10 cellular contexts compared by ENCODE assay signal in genomic region chr4:7929530-7929951, GRCh38. TPM values are rescaled to one million over a fixed set of nuclear protein-coding genes. Genes with fewer than 3 reads are reported as not detected.
A peak's percentile ranks its signal among the peaks of the same experiment; 100 is the strongest.
DNase-seq lines count a peak whose midpoint lies in the region; ATAC-seq and TF ChIP-seq lines count a peak whose summit lies in the region.
"Had no signal": no experiment of that assay in that cellular context is flagged by ENCODE, and none has a peak within 500 bp of the region (broad histone marks: within the 10 kb centered on the region; RNA-seq: fewer than 3 reads in every experiment).

No MANE protein-coding gene starts in this region.

- TF ChIP-seq CTCF in PC-9 (conservative IDR thresholded peaks at IDR 0.05) (no peak), fibroblast of the aortic adventitia (IDR thresholded peaks at IDR 0.05; ENCODE audit: insufficient read depth, low read length) (no peak), neural cell (IDR thresholded peaks at IDR 0.05; ENCODE audit: poor library complexity, severe bottlenecking) (no peak)
- no peak for TF ChIP-seq CTCF in CD8-positive, alpha-beta T cell (IDR thresholded peaks at IDR 0.05)

- no peak overlapping the region for H3K4me3 Mint-ChIP-seq in CD8-positive, alpha-beta T cell
- no peak overlapping the region for H3K4me3 Mint-ChIP-seq in activated T-helper 1 cell treated with anti-CD3 and anti-CD28 coated beads, Interleukin-12 subunit alpha, Interleukin-12 subunit beta, Interleukin-2, Interleukin-4 antibody, amounts not matched to agents 30 ng/mL and 10 ng/mL and 1 ng/mL, durations not matched to agents 14 hours and 24 hours and 36 hours
- H3K4me3 Mint-ChIP-seq: activated CD8-positive, alpha-beta memory T cell treated with anti-CD3 and anti-CD28 coated beads, Interleukin-2, amount 10 ng/mL, durations not matched to agents 7 days and 5 days had no signal

- DNase-seq in ELF-1 (ENCODE audit: low read depth, low spot score) (peak; percentile 91), PC-9 (peak; percentile 77 to 82), fibroblast of the aortic adventitia (ENCODE audit: low read depth) (peak; percentile 48), NCI-H1694 treated with DMSO at 0.1 percent for 48 hours (lab: John Stamatoyannopoulos, UW) (no peak)
- no peak for DNase-seq in CD8-positive, alpha-beta T cell
- DNase-seq in activated T-helper 1 cell treated with anti-CD3 and anti-CD28 coated beads, Interleukin-12 subunit alpha, Interleukin-12 subunit beta, Interleukin-2, Interleukin-4 antibody, amounts not matched to agents 30 ng/mL and 10 ng/mL and 1 ng/mL, durations not matched to agents 14 hours and 24 hours and 36 hours (ENCODE audit: low spot score): no peak
- DNase-seq in activated T-cell treated with anti-CD3 and anti-CD28 coated beads, Interleukin-2, amount 50 U/mL, for 1 hour: no peak
- DNase-seq: activated CD8-positive, alpha-beta memory T cell treated with anti-CD3 and anti-CD28 coated beads, Interleukin-2, amount 10 ng/mL, durations not matched to agents 7 days and 5 days; NCI-H1436 treated with DMSO at 0.1 percent for 48 hours had no signal

- H3K27me3 Mint-ChIP-seq in CD8-positive, alpha-beta T cell (ENCODE audit: low read depth): no peaks in the 10 kb centered on the region
- no peaks in the 10 kb centered on the region for H3K27me3 Mint-ChIP-seq in activated T-helper 1 cell treated with anti-CD3 and anti-CD28 coated beads, Interleukin-12 subunit alpha, Interleukin-12 subunit beta, Interleukin-2, Interleukin-4 antibody, amounts not matched to agents 30 ng/mL and 10 ng/mL and 1 ng/mL, durations not matched to agents 14 hours and 24 hours and 36 hours (ENCODE audit: insufficient read depth)
- H3K27me3 Mint-ChIP-seq: activated CD8-positive, alpha-beta memory T cell treated with anti-CD3 and anti-CD28 coated beads, Interleukin-2, amount 10 ng/mL, durations not matched to agents 7 days and 5 days had no signal

- H3K36me3 ChIP-seq in PC-9 (ENCODE audit: low read depth) (peaks cover 10% of the 10 kb centered on the region; the same call in 1 of the 2 replicates), neural cell (ENCODE audit: insufficient read depth, low read length) (no peaks in the 10 kb centered on the region)
- H3K36me3 ChIP-seq in CD8-positive, alpha-beta T cell (ENCODE audit: insufficient read depth, low read length): no peaks in the 10 kb centered on the region

- ATAC-seq in CD8-positive, alpha-beta T cell: no peak
- ATAC-seq: activated CD8-positive, alpha-beta memory T cell treated with anti-CD3 and anti-CD28 coated beads, Interleukin-2, amount 10 ng/mL, durations not matched to agents 7 days and 5 days had no signal

- H3K27ac Mint-ChIP-seq in CD8-positive, alpha-beta T cell: no peak overlapping the region
- no peak overlapping the region for H3K27ac Mint-ChIP-seq in activated T-helper 1 cell treated with anti-CD3 and anti-CD28 coated beads, Interleukin-12 subunit alpha, Interleukin-12 subunit beta, Interleukin-2, Interleukin-4 antibody, amounts not matched to agents 30 ng/mL and 10 ng/mL and 1 ng/mL, durations not matched to agents 14 hours and 24 hours and 36 hours
- H3K27ac Mint-ChIP-seq: activated CD8-positive, alpha-beta memory T cell treated with anti-CD3 and anti-CD28 coated beads, Interleukin-2, amount 10 ng/mL, durations not matched to agents 7 days and 5 days had no signal

- no peak for TF ChIP-seq EP300 in neural cell (conservative IDR thresholded peaks at IDR 0.05; ENCODE audit: poor library complexity, severe bottlenecking)

- H3K4me2 ChIP-seq in PC-9 (peak overlapping the region; percentile 17), neural cell (ENCODE audit: low read length) (no peak overlapping the region)

- peaks cover 4% of the 10 kb centered on the region for H3K9me3 Mint-ChIP-seq in CD8-positive, alpha-beta T cell
- no peaks in the 10 kb centered on the region for H3K9me3 Mint-ChIP-seq in activated T-helper 1 cell treated with anti-CD3 and anti-CD28 coated beads, Interleukin-12 subunit alpha, Interleukin-12 subunit beta, Interleukin-2, Interleukin-4 antibody, amounts not matched to agents 30 ng/mL and 10 ng/mL and 1 ng/mL, durations not matched to agents 14 hours and 24 hours and 36 hours

- TF ChIP-seq RAD21 in neural cell (conservative IDR thresholded peaks at IDR 0.05): no peak

- H3K27ac ChIP-seq in PC-9: no peak overlapping the region
- H3K27ac ChIP-seq in neural cell (ENCODE audit: low read length): no peak overlapping the region
- H3K27ac ChIP-seq in CD8-positive, alpha-beta T cell (ENCODE audit: low read depth, low read length): no peak overlapping the region

- no peaks in the 10 kb centered on the region for H3K9me2 ChIP-seq in PC-9 (ENCODE audit: insufficient read depth)
- H3K9me2 ChIP-seq in neural cell (ENCODE audit: insufficient read depth, low read length): no peaks in the 10 kb centered on the region

- H3K27me3 ChIP-seq in PC-9 (ENCODE audit: insufficient read depth, low read depth) (no peaks in the 10 kb centered on the region), neural cell (ENCODE audit: insufficient read depth, low read depth, low read length) (no peaks in the 10 kb centered on the region)
- no peaks in the 10 kb centered on the region for H3K27me3 ChIP-seq in CD8-positive, alpha-beta T cell (ENCODE audit: insufficient read depth, low read length)

- no peak overlapping the region for H3K9ac ChIP-seq in neural cell (ENCODE audit: low read length)

- H3K4me3 ChIP-seq in PC-9 (no peak overlapping the region), fibroblast of the aortic adventitia (ENCODE audit: low read depth, low read length) (peak overlapping the region; percentile 45), neural cell (ENCODE audit: low read length) (peak overlapping the region; percentile 7)
- no peak overlapping the region for H3K4me3 ChIP-seq in CD8-positive, alpha-beta T cell (ENCODE audit: low read depth, low read length)

- POLR2A ChIA-PET in PC-9 (lab: Charles Lee; ENCODE audit: unreplicated experiment): interaction anchor here (0.5 to 0.7 kb wide), 4 partner anchors 48 to 136 kb away, joined by 3 to 11 read pairs (median 4); no protein-coding TSS in a partner anchor
- POLR2A ChIA-PET in CD8-positive, alpha-beta T cell (lab: Charles Lee): interaction anchor here (1.1 kb wide), 1 partner anchor 8 kb away, joined by 3 read pairs; no protein-coding TSS in a partner anchor

- intact Hi-C loops in PC-9 (cut with micrococcal nuclease; ENCODE audit: unreplicated experiment): loop anchor here (1.0 to 2.0 kb wide), 3 partner anchors 49 to 124 kb away; no protein-coding TSS in a partner anchor
- intact Hi-C loops in CD8-positive, alpha-beta T cell (cut with DNase I, micrococcal nuclease): no loop called here
- intact Hi-C loops in activated T-helper 1 cell treated with anti-CD3 and anti-CD28 coated beads, Interleukin-12 subunit alpha, Interleukin-12 subunit beta, Interleukin-2, Interleukin-4 antibody, amounts not matched to agents 30 ng/mL and 10 ng/mL and 1 ng/mL, durations not matched to agents 14 hours and 24 hours and 36 hours (cut with micrococcal nuclease): no loop called here

- CTCF ChIA-PET in PC-9 (lab: Charles Lee): interaction anchor here (0.6 to 1.0 kb wide), 2 partner anchors 51 to 124 kb away, joined by 3 read pairs; no protein-coding TSS in a partner anchor
- CTCF ChIA-PET in CD8-positive, alpha-beta T cell (lab: Charles Lee): no interaction called here

- H3K4me1 Mint-ChIP-seq in CD8-positive, alpha-beta T cell (ENCODE audit: low read depth): peaks cover 22% of the 10 kb centered on the region
- peaks cover 5% of the 10 kb centered on the region for H3K4me1 Mint-ChIP-seq in activated T-helper 1 cell treated with anti-CD3 and anti-CD28 coated beads, Interleukin-12 subunit alpha, Interleukin-12 subunit beta, Interleukin-2, Interleukin-4 antibody, amounts not matched to agents 30 ng/mL and 10 ng/mL and 1 ng/mL, durations not matched to agents 14 hours and 24 hours and 36 hours (ENCODE audit: low read depth)
- H3K4me1 Mint-ChIP-seq: activated CD8-positive, alpha-beta memory T cell treated with anti-CD3 and anti-CD28 coated beads, Interleukin-2, amount 10 ng/mL, durations not matched to agents 7 days and 5 days had no signal

- peaks cover 31% of the 10 kb centered on the region for H3K4me1 ChIP-seq in PC-9 (replicated peaks; ENCODE audit: insufficient read depth)
- no peaks in the 10 kb centered on the region for H3K4me1 ChIP-seq in CD8-positive, alpha-beta T cell (ENCODE audit: insufficient read depth, low read length)

- H3K9me3 ChIP-seq in PC-9 (ENCODE audit: insufficient read depth, low read depth) (no peaks in the 10 kb centered on the region), neural cell (ENCODE audit: low read length) (no peaks in the 10 kb centered on the region)
- no peaks in the 10 kb centered on the region for H3K9me3 ChIP-seq in CD8-positive, alpha-beta T cell (ENCODE audit: low read length)

- H3F3A ChIP-seq in PC-9 (ENCODE audit: insufficient read depth, low read depth): peaks cover 24% of the 10 kb centered on the region; the same call in 1 of the 2 replicates
- no peaks in the 10 kb centered on the region for H3F3A ChIP-seq in neural cell (ENCODE audit: insufficient read depth, low read length, poor library complexity, severe bottlenecking)

- H4K20me1 ChIP-seq in PC-9 (ENCODE audit: insufficient read depth): peaks cover 79% of the 10 kb centered on the region
- peaks cover 14% of the 10 kb centered on the region for H4K20me1 ChIP-seq in neural cell (ENCODE audit: insufficient read depth)

- peaks cover 2% of the 10 kb centered on the region for H3K36me3 Mint-ChIP-seq in CD8-positive, alpha-beta T cell
- no peaks in the 10 kb centered on the region for H3K36me3 Mint-ChIP-seq in activated T-helper 1 cell treated with anti-CD3 and anti-CD28 coated beads, Interleukin-12 subunit alpha, Interleukin-12 subunit beta, Interleukin-2, Interleukin-4 antibody, amounts not matched to agents 30 ng/mL and 10 ng/mL and 1 ng/mL, durations not matched to agents 14 hours and 24 hours and 36 hours (ENCODE audit: low read depth)

- H3K79me2 ChIP-seq in PC-9 (ENCODE audit: low read depth): peaks cover 100% of the 10 kb centered on the region
- peaks cover 91% of the 10 kb centered on the region for H3K79me2 ChIP-seq in neural cell (replicated peaks; ENCODE audit: insufficient read depth, low read length)

- no TSS peak for BruUV-seq in PC-9 (replicated peaks; lab: Mats Ljungman, UMichigan)

- H2AFZ ChIP-seq in PC-9 (no peak overlapping the region), neural cell (ENCODE audit: low read depth, low read length) (no peak overlapping the region)

TF ChIP-seq in neural cell, 6 proteins besides CTCF, POLR2A, EP300 and RAD21 (continues in another document):
- TF ChIP-seq MXI1 (conservative IDR thresholded peaks at IDR 0.05; ENCODE audit: poor library complexity, severe bottlenecking) (no peak), POLR2AphosphoS5 (IDR thresholded peaks at IDR 0.05) (no peak), TAF1 (IDR thresholded peaks at IDR 0.05; ENCODE audit: low read depth) (no peak)

RNA-seq across cellular contexts. Expression of gene AFAP1, which starts 10.1 kb away (rescaled TPM):
- total RNA-seq in PC-9 (2021) (69.6 and 84.1 TPM in 2 replicates), fibroblast of the aortic adventitia (ENCODE audit: low replicate concordance) (66.0 and 83.9 TPM in 2 replicates)
- 38.9 and 44.1 TPM in 2 replicates for polyA plus RNA-seq in neural cell
- 99.4 and 103 TPM in 2 replicates for polyA minus RNA-seq in neural cell
- total RNA-seq in CD8-positive, alpha-beta T cell: 10 to 100 TPM; 13.4 to 13.9 TPM
- total RNA-seq in activated T-helper 1 cell treated with anti-CD3 and anti-CD28 coated beads, Interleukin-12 subunit alpha, Interleukin-12 subunit beta, Interleukin-2, Interleukin-4 antibody, amounts not matched to agents 30 ng/mL and 10 ng/mL and 1 ng/mL, durations not matched to agents 14 hours and 24 hours and 36 hours: 48.3 and 48.4 TPM in 2 replicates

Comparison
In these comparisons a context has a peak if more than half of its experiments do, and no peak if none do; other contexts are left out.
1. DNase-seq: peak in ELF-1 (single experiment), PC-9 (2 of 2) and fibroblast of the aortic adventitia (single experiment); none in NCI-H1694 treated with DMSO at 0.1 percent for 48 hours (single experiment), CD8-positive, alpha-beta T cell (0 of 7), activated T-helper 1 cell treated with anti-CD3 and anti-CD28 coated beads, Interleukin-12 subunit alpha, Interleukin-12 subunit beta, Interleukin-2, Interleukin-4 antibody, amounts not matched to agents 30 ng/mL and 10 ng/mL and 1 ng/mL, durations not matched to agents 14 hours and 24 hours and 36 hours (single experiment) and activated T-cell treated with anti-CD3 and anti-CD28 coated beads, Interleukin-2, amount 50 U/mL, for 1 hour (single experiment).
2. H3K4me3 ChIP-seq: peak in fibroblast of the aortic adventitia (single experiment) and neural cell (single experiment); none in PC-9 (single experiment) and CD8-positive, alpha-beta T cell (single experiment).